ENCODE assay signal across 13 cellular contexts in the genomic region with DNA sequence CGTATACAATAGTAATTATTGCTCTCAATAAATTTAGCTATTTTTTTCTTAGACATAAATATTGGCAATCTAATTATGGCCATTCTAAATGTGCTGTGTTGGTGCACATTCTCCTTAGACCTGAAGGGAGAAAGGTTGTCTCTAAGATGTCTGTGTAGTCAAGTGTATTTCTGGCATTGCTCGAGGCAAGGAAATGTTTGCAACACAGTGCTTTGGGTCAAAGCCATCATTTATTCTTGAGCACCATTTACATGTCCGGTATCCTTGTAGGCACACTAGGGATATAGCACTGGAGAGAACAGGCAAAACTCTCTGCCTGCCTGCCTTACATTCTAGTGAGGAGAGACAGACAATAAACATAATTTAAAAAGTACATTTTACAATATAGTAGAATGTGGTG. TPM values are rescaled to one million over a fixed set of nuclear protein-coding genes. Genes with fewer than 3 reads are reported as not detected.
A peak's percentile ranks its signal among the peaks of the same experiment; 100 is the strongest.
DNase-seq lines count a peak whose midpoint lies in the region; ATAC-seq and TF ChIP-seq lines count a peak whose summit lies in the region.
"Had no signal": no experiment of that assay in that cellular context is flagged by ENCODE, and none has a peak within 500 bp of the region (broad histone marks: within the 10 kb centered on the region; RNA-seq: fewer than 3 reads in every experiment).

No MANE protein-coding gene starts in this region.

- 77 to 78% methylated on average over 3 of the region's 3 CpGs for WGBS in upper lobe of left lung, 2 donors

- DNase-seq in CD4-positive, alpha-beta T cell = no peak
- peak; percentile 86 for DNase-seq in M059J (ENCODE audit: low read depth)
- DNase-seq in T47D (ENCODE audit: low read depth in 1 of 2, low spot score in 1 of 2) = peak; percentile 15 to 46
- DNase-seq in upper lobe of right lung = no peak
- DNase-seq in upper lobe of left lung = no peak
- DNase-seq: 8988T, AML-193, DMS 273 treated with DMSO at 0.1 percent for 48 hours, HCEC 1CT had no signal

- CTCF ChIA-PET in CD4-positive, alpha-beta T cell (lab: Charles Lee) = no interaction called here

- peaks cover 43% of the 10 kb centered on the region for H3K27me3 Mint-ChIP-seq in CD4-positive, alpha-beta T cell

- H3K9me3 ChIP-seq in CD4-positive, alpha-beta T cell (ENCODE audit: control insufficient read depth, low read length) = no peaks in the 10 kb centered on the region
- H3K9me3 ChIP-seq in upper lobe of right lung (no peaks in the 10 kb centered on the region), upper lobe of left lung (no peaks in the 10 kb centered on the region)
- H3K9me3 ChIP-seq: BLaER1 had no signal

- H3K27ac ChIP-seq in CD4-positive, alpha-beta T cell (ENCODE audit: low read depth, low read length) = no peak overlapping the region
- H3K27ac ChIP-seq in rectal smooth muscle tissue (ENCODE audit: low read depth, low read length) (peak overlapping the region; percentile 40), upper lobe of right lung (no peak overlapping the region), upper lobe of left lung (no peak overlapping the region)
- H3K27ac ChIP-seq: BLaER1 had no signal

- in situ Hi-C loops in T47D (cut with HindIII; ENCODE audit: low pct_unique_long_range_greater_than_20kb, low sequenced_read_pairs) = no loop called here

- peaks cover 4% of the 10 kb centered on the region for H3K27me3 ChIP-seq in CD4-positive, alpha-beta T cell (ENCODE audit: control insufficient read depth, insufficient read depth, low read length)
- no peaks in the 10 kb centered on the region for H3K27me3 ChIP-seq in rectal smooth muscle tissue (ENCODE audit: control insufficient read depth, insufficient read depth, low read length)
- no peaks in the 10 kb centered on the region for H3K27me3 ChIP-seq in upper lobe of right lung
- H3K27me3 ChIP-seq in upper lobe of left lung = peaks cover 0 to 3% (median 0%) of the 10 kb centered on the region in 4 donors
- H3K27me3 ChIP-seq: BLaER1 had no signal

- no peak for TF ChIP-seq POLR2A in upper lobe of left lung (IDR thresholded peaks at IDR 0.05)

- H3K4me3 ChIP-seq in rectal smooth muscle tissue (ENCODE audit: low read length) = no peak overlapping the region
- H3K4me3 ChIP-seq in upper lobe of right lung = no peak overlapping the region
- H3K4me3 ChIP-seq in upper lobe of left lung = no peak overlapping the region
- H3K4me3 ChIP-seq: BLaER1 had no signal

- peak overlapping the region; percentile 13 for H3K4me3 Mint-ChIP-seq in CD4-positive, alpha-beta T cell
- H3K4me3 Mint-ChIP-seq: HFFc6 had no signal

- H3K27ac Mint-ChIP-seq in CD4-positive, alpha-beta T cell = no peak overlapping the region
- H3K27ac Mint-ChIP-seq: HFFc6 had no signal

- H3K4me1 ChIP-seq in rectal smooth muscle tissue (ENCODE audit: control insufficient read depth, insufficient read depth, low read length) (peaks cover 11% of the 10 kb centered on the region), upper lobe of right lung (peaks cover 5% of the 10 kb centered on the region), upper lobe of left lung (peaks cover 10 to 25% (median 13%) of the 10 kb centered on the region in 4 donors)

- intact Hi-C loops in CD4-positive, alpha-beta T cell (cut with DNase I, micrococcal nuclease) = loop anchor here in 1 of 2 experiments (10.0 kb wide), 1 partner anchor 132 kb away; no protein-coding TSS in a partner anchor
- intact Hi-C loops in upper lobe of right lung (cut with DNase I) = no loop called here

- H3K9me3 Mint-ChIP-seq in CD4-positive, alpha-beta T cell = no peaks in the 10 kb centered on the region
- H3K9me3 Mint-ChIP-seq: HFFc6 had no signal

- H3K9ac ChIP-seq in rectal smooth muscle tissue (ENCODE audit: low read length) = no peak overlapping the region
- H3K9ac ChIP-seq: BLaER1 had no signal

- H3K36me3 ChIP-seq in rectal smooth muscle tissue (ENCODE audit: control insufficient read depth, insufficient read depth, low read length) (no peaks in the 10 kb centered on the region), upper lobe of right lung (no peaks in the 10 kb centered on the region), upper lobe of left lung (no peaks in the 10 kb centered on the region)
- H3K36me3 ChIP-seq: BLaER1 had no signal

- no peak for TF ChIP-seq CTCF in CD4-positive, alpha-beta T cell (IDR thresholded peaks at IDR 0.05)
- TF ChIP-seq CTCF in upper lobe of right lung (IDR thresholded peaks at IDR 0.05) (no peak), upper lobe of left lung (IDR thresholded peaks at IDR 0.05) (no peak)

- POLR2A ChIA-PET in CD4-positive, alpha-beta T cell (lab: Charles Lee) = no interaction called here

- H3K4me1 Mint-ChIP-seq in CD4-positive, alpha-beta T cell (ENCODE audit: low read depth) = peaks cover 28% of the 10 kb centered on the region

- no peak for TF ChIP-seq EP300 in upper lobe of left lung (IDR thresholded peaks at IDR 0.05)

- peaks cover 6% of the 10 kb centered on the region for H3K36me3 Mint-ChIP-seq in CD4-positive, alpha-beta T cell (ENCODE audit: low read depth)

- ATAC-seq in CD4-positive, alpha-beta T cell (ENCODE audit: poor library complexity) = no peak
- ATAC-seq in upper lobe of right lung = no peak
- ATAC-seq in upper lobe of left lung (ENCODE audit: low FRiP score in 2 of 2) = no peak
- ATAC-seq in HG02678 (IDR thresholded peaks at IDR 0.05; ENCODE audit: unreplicated experiment) = no peak

RNA-seq across cellular contexts. Expression of gene PHLDB2, which starts 2.6 kb away (rescaled TPM):
- 1 to 10 TPM; 5.8 to 6.0 TPM for total RNA-seq in CD4-positive, alpha-beta T cell
- 63.7 and 89.3 TPM in 2 replicates for total RNA-seq in M059J (2014; rRNA removed; shearing (Covaris generic))
- 60.8 TPM for total RNA-seq in upper lobe of right lung
- total RNA-seq in upper lobe of left lung = 10 to 100 TPM; 22.4 to 67.1 (median 42.7) TPM

Comparison
In these comparisons a context has a peak if more than half of its experiments do, and no peak if none do; other contexts are left out.
1. DNase-seq: peak in M059J (single experiment) and T47D (2 of 2); none in CD4-positive, alpha-beta T cell (0 of 10), upper lobe of right lung (single experiment) and upper lobe of left lung (0 of 2).